In the genomic region with DNA sequence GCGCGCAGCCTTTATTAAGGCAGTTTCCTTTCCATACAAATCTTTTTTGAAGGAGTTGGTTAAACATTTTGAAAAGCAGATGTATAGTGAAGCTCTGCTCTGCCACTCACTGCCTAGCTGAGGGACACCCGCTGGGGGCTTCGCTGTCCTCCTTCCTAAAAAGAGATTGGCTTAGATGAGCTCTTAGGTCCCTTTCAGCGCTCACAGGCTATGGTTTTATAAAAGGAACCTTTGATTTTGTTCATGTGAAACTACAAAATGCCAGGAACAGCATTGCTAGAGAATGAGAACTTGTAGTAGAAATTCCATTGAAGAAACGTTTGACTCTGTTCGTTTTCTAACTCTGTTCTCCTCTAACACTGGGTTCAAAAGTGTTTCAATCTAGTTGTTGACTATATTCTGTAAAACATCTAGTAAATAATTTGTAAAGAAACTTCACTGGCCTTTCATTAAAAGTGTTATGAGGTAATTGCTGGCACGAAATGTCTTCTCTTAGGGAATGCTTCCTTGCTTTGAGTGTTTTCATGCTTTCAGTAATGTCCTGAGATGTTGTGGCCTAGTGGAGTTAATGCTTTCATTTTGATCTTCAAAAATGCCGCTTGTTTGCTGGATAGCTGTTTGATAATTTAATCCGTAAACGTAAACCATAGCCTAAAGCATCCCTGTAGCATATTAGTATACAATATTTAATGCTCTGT, we compare ENCODE assay signal across 1 cellular context.
TF ChIP-seq lines count a peak whose summit lies in the region.

No MANE protein-coding gene starts in this region.

TF ChIP-seq in K562, 482 proteins besides CTCF, POLR2A, EP300 and RAD21:
- TF ChIP-seq ETV6 (IDR thresholded peaks at IDR 0.05; ENCODE audit: borderline replicate concordance in 1 of 2, low read depth in 2 of 2, low read length in 1 of 2), result no peak
- TF ChIP-seq ETV6 (CRISPR knock-in tag; IDR thresholded peaks at IDR 0.05; ENCODE audit: borderline replicate concordance), result no peak
- TF ChIP-seq HDAC6 (IDR thresholded peaks at IDR 0.05; ENCODE audit: low read depth, low read length), result no peak
- no peak for TF ChIP-seq MXI1 (IDR thresholded peaks at IDR 0.05; ENCODE audit: low read depth, low read length)
- TF ChIP-seq EZH2 (IDR thresholded peaks at IDR 0.05; ENCODE audit: borderline replicate concordance, low read depth, low read length), result no peak
- no peak for TF ChIP-seq FOS (IDR thresholded peaks at IDR 0.05; ENCODE audit: extremely low read depth, insufficient read length)
- TF ChIP-seq TAF9B (IDR thresholded peaks at IDR 0.05; ENCODE audit: partially characterized antibody), result no peak
- TF ChIP-seq ZNF707 (CRISPR knock-in tag; conservative IDR thresholded peaks at IDR 0.05), result no peak
- TF ChIP-seq CTBP1 (IDR thresholded peaks at IDR 0.05; ENCODE audit: borderline replicate concordance), result no peak
- TF ChIP-seq KDM5B (IDR thresholded peaks at IDR 0.05; ENCODE audit: insufficient replicate concordance, low read depth, low read length), result no peak
- no peak for TF ChIP-seq NFATC3 (IDR thresholded peaks at IDR 0.05)
- TF ChIP-seq, protein P1, sequence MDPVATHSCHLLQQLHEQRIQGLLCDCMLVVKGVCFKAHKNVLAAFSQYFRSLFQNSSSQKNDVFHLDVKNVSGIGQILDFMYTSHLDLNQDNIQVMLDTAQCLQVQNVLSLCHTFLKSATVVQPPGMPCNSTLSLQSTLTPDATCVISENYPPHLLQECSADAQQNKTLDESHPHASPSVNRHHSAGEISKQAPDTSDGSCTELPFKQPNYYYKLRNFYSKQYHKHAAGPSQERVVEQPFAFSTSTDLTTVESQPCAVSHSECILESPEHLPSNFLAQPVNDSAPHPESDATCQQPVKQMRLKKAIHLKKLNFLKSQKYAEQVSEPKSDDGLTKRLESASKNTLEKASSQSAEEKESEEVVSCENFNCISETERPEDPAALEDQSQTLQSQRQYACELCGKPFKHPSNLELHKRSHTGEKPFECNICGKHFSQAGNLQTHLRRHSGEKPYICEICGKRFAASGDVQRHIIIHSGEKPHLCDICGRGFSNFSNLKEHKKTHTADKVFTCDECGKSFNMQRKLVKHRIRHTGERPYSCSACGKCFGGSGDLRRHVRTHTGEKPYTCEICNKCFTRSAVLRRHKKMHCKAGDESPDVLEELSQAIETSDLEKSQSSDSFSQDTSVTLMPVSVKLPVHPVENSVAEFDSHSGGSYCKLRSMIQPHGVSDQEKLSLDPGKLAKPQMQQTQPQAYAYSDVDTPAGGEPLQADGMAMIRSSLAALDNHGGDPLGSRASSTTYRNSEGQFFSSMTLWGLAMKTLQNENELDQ (CRISPR knock-in tag; IDR thresholded peaks at IDR 0.05; ENCODE audit: borderline replicate concordance), result no peak
- TF ChIP-seq SMAD2 (IDR thresholded peaks at IDR 0.05; ENCODE audit: low read depth, low read length), result no peak
- TF ChIP-seq PTRF (tag; IDR thresholded peaks at IDR 0.05), result no peak
